8 cellular contexts compared by ENCODE assay signal in the genomic region with DNA sequence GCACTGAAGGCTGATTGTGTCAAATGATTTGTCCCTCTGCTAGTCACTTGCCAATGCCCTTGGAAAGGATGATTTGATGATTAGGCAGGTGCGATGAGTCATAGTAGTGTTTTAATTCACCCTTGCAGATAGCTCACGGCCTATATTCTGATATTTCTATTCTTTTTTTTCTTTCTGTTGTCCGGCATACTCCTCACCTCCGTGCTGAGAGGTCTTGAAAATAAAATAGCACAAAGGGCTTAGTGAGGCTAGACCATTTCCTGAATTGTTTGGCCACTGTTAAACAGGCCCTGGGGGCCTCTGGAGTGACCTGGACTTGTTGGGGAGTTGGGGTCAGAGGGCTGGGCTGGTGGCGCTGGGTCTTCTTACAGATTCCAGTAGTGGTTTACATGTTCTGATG.
DNase-seq lines count a peak whose midpoint lies in the region; ATAC-seq, FAIRE-seq and TF ChIP-seq lines count a peak whose summit lies in the region.

No MANE protein-coding gene starts in this region.

- no peak overlapping the region for H3K9ac ChIP-seq in BLaER1
- H3K9ac ChIP-seq in endothelial cell of umbilical vein (replicated peaks; ENCODE audit: extremely low read depth, insufficient read depth, low read length): peak overlapping the region; percentile 26

- H3K27ac Mint-ChIP-seq in osteocyte (ENCODE audit: unreplicated experiment): peak overlapping the region; percentile 99

- H3K27me3 Mint-ChIP-seq in osteocyte (ENCODE audit: unreplicated experiment): no peaks in the 10 kb centered on the region

- intact Hi-C loops in endothelial cell of umbilical vein (cut with micrococcal nuclease): loop anchor here (1.0 kb wide), 1 partner anchor 9 kb away; no protein-coding TSS in a partner anchor

- no peak for DNase-seq in Peyer's patch
- DNase-seq in endothelial cell of umbilical vein (ENCODE audit: low read depth, low spot score): peak; percentile 64
- DNase-seq in osteocyte (ENCODE audit: extremely low spot score, unreplicated experiment): no peak
- DNase-seq in NCI-H2029 (lab: John Stamatoyannopoulos, UW): no peak
- no peak for DNase-seq in frontal cortex (ENCODE audit: low spot score in 2 of 2)
- no peak for DNase-seq in NCI-H345 (lab: John Stamatoyannopoulos, UW)

- H3K4me1 ChIP-seq in BLaER1 (peaks cover 78% of the 10 kb centered on the region), Peyer's patch (peaks cover 14 to 78% (median 43%) of the 10 kb centered on the region in 4 donors), endothelial cell of umbilical vein (ENCODE audit: control insufficient read depth, extremely low read depth, insufficient read depth, low read length) (peaks cover 49% of the 10 kb centered on the region)

- H4K20me1 ChIP-seq in BLaER1 (no peaks in the 10 kb centered on the region), endothelial cell of umbilical vein (replicated peaks; ENCODE audit: control insufficient read depth, extremely low read depth, insufficient read depth, low read length) (no peaks in the 10 kb centered on the region)

- H3K27me3 ChIP-seq in BLaER1 (no peaks in the 10 kb centered on the region), Peyer's patch (no peaks in the 10 kb centered on the region), endothelial cell of umbilical vein (ENCODE audit: control insufficient read depth in 2 of 2, insufficient read depth in 2 of 2, low read length in 2 of 2) (no peaks in the 10 kb centered on the region)

- H2AFZ ChIP-seq in endothelial cell of umbilical vein (ENCODE audit: low read depth, low read length): no peak overlapping the region

- H3K4me2 ChIP-seq in BLaER1 (peak overlapping the region; percentile 86), endothelial cell of umbilical vein (ENCODE audit: insufficient read depth, low read length) (peak overlapping the region; percentile 1)

- H3K27ac ChIP-seq in BLaER1 (peak overlapping the region; percentile 37; the same call in 1 of the 2 replicates), Peyer's patch (peak overlapping the region; percentile 77 to 97 (median 92)), endothelial cell of umbilical vein (ENCODE audit: insufficient read depth, low read depth, low read length) (peak overlapping the region; percentile 91)

- no peaks in the 10 kb centered on the region for H3K36me3 ChIP-seq in BLaER1
- peaks cover 0 to 26% (median 0%) of the 10 kb centered on the region in 3 donors for H3K36me3 ChIP-seq in Peyer's patch
- H3K36me3 ChIP-seq in endothelial cell of umbilical vein (ENCODE audit: control insufficient read depth in 2 of 2, extremely low read depth in 1 of 2, insufficient read depth in 2 of 2, low read length in 2 of 2): peaks cover 0 to 2% of the 10 kb centered on the region in 2 experiments

- FAIRE-seq in endothelial cell of umbilical vein (lab: Jason Lieb, UNC) (no peak), frontal cortex (lab: Jason Lieb, UNC) (no peak)

- no peaks in the 10 kb centered on the region for H3K9me1 ChIP-seq in endothelial cell of umbilical vein (replicated peaks; ENCODE audit: control insufficient read depth, extremely low read depth, insufficient read depth, low read length)

- dilution Hi-C loops in endothelial cell of umbilical vein (cut with MboI; ENCODE audit: extremely low pct_ligation_motif_present, low sequenced_read_pairs): no loop called here

- TF ChIP-seq POLR2A in Peyer's patch (IDR thresholded peaks at IDR 0.05): no peak
- TF ChIP-seq POLR2A in endothelial cell of umbilical vein (IDR thresholded peaks at IDR 0.05; ENCODE audit: low read depth, low read length): no peak

- peaks cover 11% of the 10 kb centered on the region for H3K36me3 Mint-ChIP-seq in osteocyte (ENCODE audit: unreplicated experiment)

- no TSS peak for BruUV-seq in endothelial cell of umbilical vein (replicated peaks; lab: Mats Ljungman, UMichigan)

- no peak for TF ChIP-seq CTCF in Peyer's patch (IDR thresholded peaks at IDR 0.05)
- TF ChIP-seq CTCF in endothelial cell of umbilical vein (IDR thresholded peaks at IDR 0.05; ENCODE audit: extremely low read depth in 1 of 2, insufficient read depth in 1 of 2, low read depth in 1 of 2, low read length in 2 of 2): no peak
- TF ChIP-seq CTCF in osteocyte (IDR thresholded peaks at IDR 0.05): no peak

- no peaks in the 10 kb centered on the region for H3K9me3 Mint-ChIP-seq in osteocyte (ENCODE audit: unreplicated experiment)

- POLR2A ChIA-PET in endothelial cell of umbilical vein (lab: Charles Lee): interaction anchor here (0.6 to 1.3 kb wide), 4 partner anchors 10 to 61 kb away, joined by 3 to 5 read pairs (median 4); no protein-coding TSS in a partner anchor

- peaks cover 3% of the 10 kb centered on the region for H3K79me2 ChIP-seq in endothelial cell of umbilical vein (ENCODE audit: control insufficient read depth, insufficient read depth, low read length)

- CTCF ChIA-PET in endothelial cell of umbilical vein (lab: Charles Lee): interaction anchor here (0.8 to 3.6 kb wide), 10 partner anchors 12 to 122 kb away, joined by 3 to 35 read pairs (median 6); a partner anchor contains a TSS

- no peak for ATAC-seq in GM18907 (IDR thresholded peaks at IDR 0.05; ENCODE audit: unreplicated experiment)

- no peak overlapping the region for H3K4me3 Mint-ChIP-seq in osteocyte (ENCODE audit: unreplicated experiment)

- H3K4me1 Mint-ChIP-seq in osteocyte (ENCODE audit: unreplicated experiment): peaks cover 72% of the 10 kb centered on the region

- H3K9me3 ChIP-seq in BLaER1 (no peaks in the 10 kb centered on the region), Peyer's patch (no peaks in the 10 kb centered on the region), endothelial cell of umbilical vein (replicated peaks; ENCODE audit: control insufficient read depth, insufficient read depth, low read length) (no peaks in the 10 kb centered on the region)

- H3K4me3 ChIP-seq in BLaER1: no peak overlapping the region
- peak overlapping the region in 2 of 4 donors; percentile 2 to 20 for H3K4me3 ChIP-seq in Peyer's patch
- no peak overlapping the region for H3K4me3 ChIP-seq in endothelial cell of umbilical vein (replicated peaks in 1 of 3; ENCODE audit: insufficient read depth in 1 of 3, low read depth in 1 of 3, low read length in 3 of 3)

TF ChIP-seq in endothelial cell of umbilical vein, 7 proteins besides CTCF, POLR2A, EP300 and RAD21:
- no peak for TF ChIP-seq EZH2 (IDR thresholded peaks at IDR 0.05; ENCODE audit: borderline replicate concordance, low read depth, low read length, severe bottlenecking)
- TF ChIP-seq MYC (IDR thresholded peaks at IDR 0.05; ENCODE audit: low read depth, low read length): no peak
- TF ChIP-seq, protein P1, sequence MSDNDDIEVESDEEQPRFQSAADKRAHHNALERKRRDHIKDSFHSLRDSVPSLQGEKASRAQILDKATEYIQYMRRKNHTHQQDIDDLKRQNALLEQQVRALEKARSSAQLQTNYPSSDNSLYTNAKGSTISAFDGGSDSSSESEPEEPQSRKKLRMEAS (IDR thresholded peaks at IDR 0.05; ENCODE audit: insufficient read depth, insufficient read length): no peak
- no peak for TF ChIP-seq POLR2AphosphoS5 (IDR thresholded peaks at IDR 0.05; ENCODE audit: insufficient read depth, low read depth, low read length)
- TF ChIP-seq JUN (IDR thresholded peaks at IDR 0.05; ENCODE audit: borderline replicate concordance, insufficient read depth, insufficient read length, low read depth): peak; percentile 50
- peak; percentile 33 for TF ChIP-seq FOS (IDR thresholded peaks at IDR 0.05; ENCODE audit: borderline replicate concordance, insufficient read depth, low read length)
- no peak for TF ChIP-seq GATA2 (IDR thresholded peaks at IDR 0.05; ENCODE audit: insufficient read depth, insufficient read length, low read depth, low read length)

Comparison
In these comparisons a context has a peak if more than half of its experiments do, and no peak if none do; other contexts are left out.
1. H3K27ac ChIP-seq: peak in every context shown above with its lines; median percentile 92 in Peyer's patch; 91 in endothelial cell of umbilical vein; 37 in BLaER1.